In genomic region chr22:33006955-33007318, GRCh38 we compare ENCODE assay signal across 9 cellular contexts. TPM values are rescaled to one million over a fixed set of nuclear protein-coding genes. Genes with fewer than 3 reads are reported as not detected.
"Had no signal": no experiment of that assay in that cellular context is flagged by ENCODE, and none has a peak within 500 bp of the region (broad histone marks: within the 10 kb centered on the region; RNA-seq: fewer than 3 reads in every experiment).

No MANE protein-coding gene starts in this region.

- H2AFZ ChIP-seq: GM23338 had no signal

- FAIRE-seq: K562 had no signal

- H3K9me3 ChIP-seq: HAP-1 had no signal

- H3K27ac ChIP-seq: HL-60 had no signal

- H3K4me3 Mint-ChIP-seq: GM23338, HFFc6 had no signal

- H3K4me3 ChIP-seq: GM23338, HAP-1, K562 had no signal

- H3K4me2 ChIP-seq: GM23338 had no signal

- ATAC-seq: GM23338, HCT116, K562 had no signal

- DNase-seq: H7, HFFc6, IMR-90 had no signal

- H3K9me3 Mint-ChIP-seq: HFFc6 had no signal

- H3K27ac Mint-ChIP-seq: GM23338, HFFc6 had no signal

RNA-seq across cellular contexts. Expression of gene SYN3, which starts 51.2 kb away (rescaled TPM):
- total RNA-seq: HT1080, IMR-90 had no signal
- polyA plus RNA-seq: IMR-90 had no signal
